14 cellular contexts compared by ENCODE assay signal in the genomic region with DNA sequence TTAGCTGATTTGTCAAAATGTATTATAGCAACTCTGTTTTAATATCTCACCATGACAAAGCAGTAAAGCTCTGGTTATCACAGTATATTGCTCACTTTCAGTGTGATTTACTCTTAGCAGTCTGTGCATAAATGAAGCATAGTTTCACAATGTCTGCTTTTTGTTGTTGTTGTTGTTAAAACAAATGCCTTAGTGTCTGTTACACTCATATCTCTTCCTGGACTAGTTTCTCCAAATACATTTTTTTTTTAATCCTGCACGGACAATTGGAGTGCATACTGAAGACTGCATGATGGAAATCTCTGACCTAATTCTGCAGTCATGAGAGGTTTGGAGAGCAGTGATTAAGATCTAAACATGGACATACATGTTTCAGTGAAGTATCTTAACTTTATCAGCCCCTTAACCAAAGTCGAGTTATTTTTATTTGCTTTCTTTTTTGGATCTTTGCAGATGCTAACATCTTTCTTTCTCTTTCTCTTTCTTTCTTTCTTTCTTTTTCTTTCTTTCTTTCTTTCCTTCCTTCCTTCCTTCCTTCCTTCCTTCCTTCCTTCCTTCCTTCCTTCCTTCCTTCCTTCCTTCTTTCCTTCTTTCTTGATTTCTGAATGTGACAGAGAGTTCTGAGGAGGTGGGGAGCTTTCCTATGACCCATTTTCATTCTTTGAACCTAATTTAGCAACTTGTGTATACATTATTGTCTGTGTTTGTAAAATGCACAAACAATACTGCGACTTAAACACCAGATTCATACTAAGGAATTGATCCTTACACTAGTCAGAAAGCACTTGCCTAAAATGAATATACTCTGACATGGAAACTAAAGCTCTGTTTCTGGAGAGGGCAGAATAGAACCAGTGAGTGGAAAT.
DNase-seq lines count a peak whose midpoint lies in the region; ATAC-seq and TF ChIP-seq lines count a peak whose summit lies in the region.
"Had no signal": no experiment of that assay in that cellular context is flagged by ENCODE, and none has a peak within 500 bp of the region (broad histone marks: within the 10 kb centered on the region; RNA-seq: fewer than 3 reads in every experiment).

No MANE protein-coding gene starts in this region.

- no peak overlapping the region for H4K91ac ChIP-seq in H9 (ENCODE audit: insufficient read length, low read depth, low read length)

- TF ChIP-seq CTCF in PC-9 (conservative IDR thresholded peaks at IDR 0.05) = no peak
- TF ChIP-seq CTCF in epithelial cell of esophagus (IDR thresholded peaks at IDR 0.05; ENCODE audit: insufficient read depth, low read depth, low read length, missing control alignments) = no peak
- TF ChIP-seq CTCF in osteoblast (IDR thresholded peaks at IDR 0.05; ENCODE audit: extremely low read depth, low read depth, low read length) = no peak
- TF ChIP-seq CTCF in H9 (conservative IDR thresholded peaks at IDR 0.05) = no peak
- TF ChIP-seq CTCF in stomach (IDR thresholded peaks at IDR 0.05) = no peak

- H3K9me3 ChIP-seq in PC-9 (ENCODE audit: insufficient read depth, low read depth) = peaks cover 17% of the 10 kb centered on the region; the same call in 1 of the 2 replicates
- H3K9me3 ChIP-seq in osteoblast (ENCODE audit: low read depth, low read length) = no peaks in the 10 kb centered on the region
- no peaks in the 10 kb centered on the region for H3K9me3 ChIP-seq in H9 (ENCODE audit: control insufficient read depth, low read depth, low read length)
- H3K9me3 ChIP-seq in stomach = no peaks in the 10 kb centered on the region
- H3K9me3 ChIP-seq: Peyer's patch had no signal

- no peak for DNase-seq in activated CD4-positive, CD25-positive, alpha-beta regulatory T cell (lab: John Stamatoyannopoulos, UW)
- DNase-seq in PC-9 (peak in 1 of 2 experiments; percentile 94), epithelial cell of esophagus (ENCODE audit: low read depth) (peak; percentile 70), osteoblast (ENCODE audit: insufficient read length, low spot score, missing footprints) (no peak), H9 (no peak), stomach (no peak), putamen (ENCODE audit: low spot score) (no peak)
- DNase-seq: activated naive CD4-positive, alpha-beta T cell treated with anti-CD3 and anti-CD28 coated beads for 36 hours; effector CD8-positive, alpha-beta T cell; GDM1; NCI-H2081 treated with DMSO at 0.1 percent for 48 hours; Peyer's patch had no signal

- H3K36me3 Mint-ChIP-seq in H9 (ENCODE audit: insufficient read depth in 1 of 3, low read depth in 3 of 3) = no peaks in the 10 kb centered on the region

- no CpG with 5 or more reads among the region's 3 CpGs for WGBS in H9 (ENCODE audit: extremely low coverage, insufficient read length, low lambda C conversion rate)
- 34 to 51% (median 44%) methylated on average over 3 of the region's 3 CpGs for WGBS in stomach, 5 donors

- H2BK12ac ChIP-seq in H9 (ENCODE audit: insufficient read length, low read depth, low read length) = no peak overlapping the region

- H3K18ac ChIP-seq in H9 (ENCODE audit: insufficient read length, low read depth, low read length) = no peak overlapping the region

- H3K79me1 ChIP-seq in H9 (ENCODE audit: insufficient read depth, low read depth, low read length, poor library complexity, severe bottlenecking) = no peaks in the 10 kb centered on the region

- no peak overlapping the region for H2AK5ac ChIP-seq in H9 (ENCODE audit: insufficient read length, low read length)

- TF ChIP-seq POLR2A in stomach (IDR thresholded peaks at IDR 0.05) = no peak

- ATAC-seq in activated CD4-positive, CD25-positive, alpha-beta regulatory T cell treated with anti-CD3 and anti-CD28 coated beads, Interleukin-2, amount 50 U/mL, for 24 hours = peak; percentile 81 to 86

- H3K4me2 ChIP-seq in PC-9 = peak overlapping the region; percentile 59
- peak overlapping the region; percentile 65 for H3K4me2 ChIP-seq in osteoblast (ENCODE audit: insufficient read depth, low read length)
- H3K4me2 ChIP-seq in H9 (ENCODE audit: insufficient read depth, insufficient read length, low read length) = no peak overlapping the region

- TF ChIP-seq EP300 in stomach (IDR thresholded peaks at IDR 0.05) = no peak

- POLR2A ChIA-PET in PC-9 (lab: Charles Lee; ENCODE audit: unreplicated experiment) = interaction anchor here (0.6 kb wide), 1 partner anchor 60 kb away, joined by 18 read pairs; no protein-coding TSS in a partner anchor

- H3F3A ChIP-seq in PC-9 (ENCODE audit: insufficient read depth, low read depth) = peaks cover 41% of the 10 kb centered on the region

- no peaks in the 10 kb centered on the region for H3K9me3 Mint-ChIP-seq in H9
- H3K9me3 Mint-ChIP-seq: activated naive CD4-positive, alpha-beta T cell treated with anti-CD3 and anti-CD28 coated beads for 36 hours had no signal

- no peak overlapping the region for H2BK15ac ChIP-seq in H9 (ENCODE audit: low read depth, low read length)

- H3K23me2 ChIP-seq in H9 (ENCODE audit: insufficient read length, low read depth, low read length, poor library complexity, severe bottlenecking) = no peaks in the 10 kb centered on the region

- H3K4me3 ChIP-seq in PC-9 (peak overlapping the region; percentile 3; the same call in 1 of the 2 replicates), epithelial cell of esophagus (ENCODE audit: low read length) (no peak overlapping the region), osteoblast (ENCODE audit: insufficient read depth, low read length) (peak overlapping the region; percentile 35), stomach (no peak overlapping the region)
- H3K4me3 ChIP-seq: Peyer's patch had no signal

- no peak overlapping the region for H2BK5ac ChIP-seq in H9 (ENCODE audit: insufficient read length, low read length)

- H3K27me3 ChIP-seq in PC-9 (ENCODE audit: insufficient read depth, low read depth) (no peaks in the 10 kb centered on the region), osteoblast (ENCODE audit: insufficient read depth, low read length) (no peaks in the 10 kb centered on the region), H9 (ENCODE audit: insufficient read depth, low read length) (no peaks in the 10 kb centered on the region), stomach (no peaks in the 10 kb centered on the region)
- H3K27me3 ChIP-seq: Peyer's patch had no signal

- H3T11ph ChIP-seq in H9 (ENCODE audit: low read length) = no peak overlapping the region

- peaks cover 0 to 6% of the 10 kb centered on the region in 2 experiments; a peak in 2 of 4 replicates for H3K4me1 Mint-ChIP-seq in H9

- no peak overlapping the region for H3K23ac ChIP-seq in H9 (ENCODE audit: insufficient read length, low read depth, low read length)

- H3K79me2 ChIP-seq in PC-9 (ENCODE audit: low read depth) = no peaks in the 10 kb centered on the region
- H3K79me2 ChIP-seq in osteoblast (ENCODE audit: insufficient read depth, low read length) = no peaks in the 10 kb centered on the region
- no peaks in the 10 kb centered on the region for H3K79me2 ChIP-seq in H9 (ENCODE audit: insufficient read depth, low read length)

- H3K9ac ChIP-seq in H9 (ENCODE audit: extremely low read depth, insufficient read length, low read length) = no peak overlapping the region

- H3K4ac ChIP-seq in H9 (ENCODE audit: low read depth, low read length) = no peak overlapping the region

- H3K36me3 ChIP-seq in PC-9 (ENCODE audit: low read depth) = no peaks in the 10 kb centered on the region
- no peaks in the 10 kb centered on the region for H3K36me3 ChIP-seq in osteoblast (ENCODE audit: insufficient read depth, low read length)
- no peaks in the 10 kb centered on the region for H3K36me3 ChIP-seq in stomach
- H3K36me3 ChIP-seq: Peyer's patch had no signal

- H3K4me3 Mint-ChIP-seq in H9 = no peak overlapping the region
- H3K4me3 Mint-ChIP-seq: activated naive CD4-positive, alpha-beta T cell treated with anti-CD3 and anti-CD28 coated beads for 36 hours; neural crest cell had no signal

- 0 out of 2 replicates have a peak, but pooled peaks cover 4% of the 10 kb centered on the region for H3K9me2 ChIP-seq in PC-9 (ENCODE audit: insufficient read depth)

- intact Hi-C loops in PC-9 (cut with micrococcal nuclease; ENCODE audit: unreplicated experiment) = no loop called here
- intact Hi-C loops in stomach (cut with DNase I; ENCODE audit: low total_unique reads) = no loop called here

- no peak overlapping the region for H2BK20ac ChIP-seq in H9 (ENCODE audit: low read depth, low read length, poor library complexity, severe bottlenecking)

- H3K4me1 ChIP-seq in PC-9 (replicated peaks; ENCODE audit: insufficient read depth) = peaks cover 73% of the 10 kb centered on the region
- peaks cover 25% of the 10 kb centered on the region for H3K4me1 ChIP-seq in osteoblast (ENCODE audit: insufficient read depth, low read length)
- no peaks in the 10 kb centered on the region; the same call in 1 of the 2 replicates for H3K4me1 ChIP-seq in H9 (ENCODE audit: insufficient read depth, low read length)
- H3K4me1 ChIP-seq in stomach = peaks cover 0 to 44% (median 21%) of the 10 kb centered on the region in 4 donors

- no peak overlapping the region for H4K5ac ChIP-seq in H9 (ENCODE audit: insufficient read length, low read depth, low read length)

- H3K14ac ChIP-seq in H9 (ENCODE audit: insufficient read depth, low read length) = no peak overlapping the region

- H3K56ac ChIP-seq in H9 (ENCODE audit: insufficient read length, low read depth, low read length) = no peak overlapping the region

- H3K27ac ChIP-seq in PC-9 (peak overlapping the region; percentile 97), osteoblast (ENCODE audit: low read depth, low read length) (peak overlapping the region; percentile 90), H9 (ENCODE audit: insufficient read length, low read depth, low read length) (no peak overlapping the region), stomach (peak overlapping the region in 2 of 5 donors; percentile 45 to 47)
- H3K27ac ChIP-seq: Peyer's patch had no signal

- H2BK120ac ChIP-seq in H9 (ENCODE audit: low read depth, low read length, poor library complexity, severe bottlenecking) = no peak overlapping the region

- H2AFZ ChIP-seq in PC-9 = peak overlapping the region; percentile 63; the same call in 1 of the 2 replicates
- H2AFZ ChIP-seq in osteoblast (ENCODE audit: low read length) = peak overlapping the region; percentile 49
- no peak overlapping the region for H2AFZ ChIP-seq in H9 (ENCODE audit: low read length)

- H3K27me3 Mint-ChIP-seq in H9 (ENCODE audit: low read depth) = no peaks in the 10 kb centered on the region

- CTCF ChIA-PET in PC-9 (lab: Charles Lee) = interaction anchor here (0.7 kb wide), 1 partner anchor 603 kb away, joined by 11 read pairs; no protein-coding TSS in a partner anchor

- BruUV-seq in PC-9 (replicated peaks; lab: Mats Ljungman, UMichigan) = TSS peak; percentile 39

- no peak overlapping the region for H4K8ac ChIP-seq in H9 (replicated peaks; ENCODE audit: insufficient read length, low read depth, low read length)

- H3K27ac Mint-ChIP-seq in H9 = no peak overlapping the region
- H3K27ac Mint-ChIP-seq: activated naive CD4-positive, alpha-beta T cell treated with anti-CD3 and anti-CD28 coated beads for 36 hours had no signal

- H4K20me1 ChIP-seq in PC-9 (ENCODE audit: insufficient read depth) (no peaks in the 10 kb centered on the region), osteoblast (ENCODE audit: insufficient read depth, low read length) (no peaks in the 10 kb centered on the region), H9 (ENCODE audit: control insufficient read depth, insufficient read depth, insufficient read length) (no peaks in the 10 kb centered on the region)

Comparison
In these comparisons a context has a peak if more than half of its experiments do, and no peak if none do; other contexts are left out.
1. H3K4me3 ChIP-seq: peak in PC-9 (single experiment) and osteoblast (single experiment); none in epithelial cell of esophagus (single experiment) and stomach (0 of 4).